8 cellular contexts compared by ENCODE assay signal in genomic region chr9:128786681-128787582, GRCh38. TPM values are rescaled to one million over a fixed set of nuclear protein-coding genes. Genes with fewer than 3 reads are reported as not detected.
DNase-seq lines count a peak whose midpoint lies in the region; ATAC-seq, FAIRE-seq and TF ChIP-seq lines count a peak whose summit lies in the region.

TSS of gene TBC1D13 (plus strand) at chr9:128787253. CDS start at chr9:128787354, 101 bp downstream.

- peak; percentile 79 for TF ChIP-seq POLR2A in GM18951 (IDR thresholded peaks at IDR 0.05; ENCODE audit: extremely low read depth, insufficient read depth, insufficient read length)

- peaks cover 8% of the 10 kb centered on the region for H3K36me3 ChIP-seq in bronchial epithelial cell (ENCODE audit: control insufficient read depth, insufficient read depth, low read length)

- peaks cover 7% of the 10 kb centered on the region for H3K9me3 ChIP-seq in AG04450 (ENCODE audit: control insufficient read depth, insufficient read depth, low read length)

- TF ChIP-seq CTCF in AG04450 (IDR thresholded peaks at IDR 0.05; ENCODE audit: low read depth, low read length) (no peak), activated B cell treated with CpG ODN at 0.5 μM for 24 hours (IDR thresholded peaks at IDR 0.05) (no peak), bronchial epithelial cell (IDR thresholded peaks at IDR 0.05; ENCODE audit: insufficient read depth, low read length, severe bottlenecking) (no peak)

- H3K27me3 Mint-ChIP-seq in activated B cell treated with CpG ODN at 0.5 μM for 24 hours (no peaks in the 10 kb centered on the region), immature natural killer cell (ENCODE audit: low read depth in 3 of 3) (peaks cover 0 to 7% (median 0%) of the 10 kb centered on the region in 3 donors)

- intact Hi-C loops in activated B cell treated with CpG ODN at 0.5 μM for 24 hours (cut with micrococcal nuclease): loop anchor here (1.0 kb wide), 7 partner anchors 15 to 465 kb away; partner anchors contain the start of genes COQ4, DYNC2I2, ENDOG and KYAT1

- no peaks in the 10 kb centered on the region for H3K9me3 Mint-ChIP-seq in activated B cell treated with CpG ODN at 0.5 μM for 24 hours
- H3K9me3 Mint-ChIP-seq in immature natural killer cell: no peaks in the 10 kb centered on the region

- H3K27ac Mint-ChIP-seq in activated B cell treated with CpG ODN at 0.5 μM for 24 hours: peak within 1 kb of the TSS; percentile 85
- peak within 1 kb of the TSS; percentile 80 to 95 (median 94) for H3K27ac Mint-ChIP-seq in immature natural killer cell

- ATAC-seq in HG03175 (IDR thresholded peaks at IDR 0.05; ENCODE audit: unreplicated experiment) (peak; percentile 85), activated B cell treated with CpG ODN at 0.5 μM for 24 hours (ENCODE audit: low read depth) (peak; percentile 95)

- peak within 1 kb of the TSS; percentile 52 for H3K27ac ChIP-seq in AG04450 (ENCODE audit: low read depth, low read length)

- POLR2A ChIA-PET in AG04450 (lab: Yijun Ruan, JAX): no interaction called here
- POLR2A ChIA-PET in activated B cell treated with CpG ODN at 0.5 μM for 24 hours (lab: Charles Lee): interaction anchor here (0.5 to 0.9 kb wide), 3 partner anchors 15 to 198 kb away, joined by 3 to 7 read pairs (median 4); partner anchors contain the start of gene ZER1

- no peak for FAIRE-seq in bronchial epithelial cell (lab: Jason Lieb, UNC)

- H3K36me3 Mint-ChIP-seq in activated B cell treated with CpG ODN at 0.5 μM for 24 hours (ENCODE audit: low read depth) (peaks cover 29% of the 10 kb centered on the region), immature natural killer cell (no peaks in the 10 kb centered on the region)

- peak within 1 kb of the TSS; percentile 94 for H3K4me3 ChIP-seq in AG04450 (ENCODE audit: low read depth, low read length)
- H3K4me3 ChIP-seq in bronchial epithelial cell (ENCODE audit: low read depth, low read length): peak within 1 kb of the TSS; percentile 100

- in situ Hi-C loops in GM18951 (cut with MboI; ENCODE audit: low sequenced_read_pairs, unreplicated experiment): no loop called here

- DNase-seq in AG04450 (ENCODE audit: low read depth, low spot score) (no peak), NCI-H345 treated with DMSO at 0.1 percent for 48 hours (lab: John Stamatoyannopoulos, UW; ENCODE audit: unreplicated experiment) (peak; percentile 61), activated B cell treated with CpG ODN at 0.5 μM for 24 hours (peak; percentile 96), bronchial epithelial cell (ENCODE audit: low read depth) (peak; percentile 29), immature natural killer cell (peak; percentile 91 to 92 (median 92)), smooth muscle cell of the brain vasculature (ENCODE audit: low read depth, low spot score) (peak; percentile 26)

- peaks cover 17% of the 10 kb centered on the region for H3K4me1 Mint-ChIP-seq in activated B cell treated with CpG ODN at 0.5 μM for 24 hours
- peaks cover 21 to 28% of the 10 kb centered on the region in 2 donors for H3K4me1 Mint-ChIP-seq in immature natural killer cell

- CTCF ChIA-PET in AG04450 (lab: Charles Lee): interaction anchor here (2.7 kb wide), 1 partner anchor 85 kb away, joined by 8 read pairs; the partner anchor contains the start of gene PKN3
- CTCF ChIA-PET in activated B cell treated with CpG ODN at 0.5 μM for 24 hours (lab: Charles Lee): interaction anchor here (1.4 kb wide), 1 partner anchor 76 kb away, joined by 4 read pairs; no protein-coding TSS in a partner anchor

- H3K4me3 Mint-ChIP-seq in activated B cell treated with CpG ODN at 0.5 μM for 24 hours (peak within 1 kb of the TSS; percentile 95), immature natural killer cell (peak within 1 kb of the TSS; percentile 87 to 92 (median 90))

- H3K27me3 ChIP-seq in AG04450 (ENCODE audit: control insufficient read depth, insufficient read depth, low read length) (no peaks in the 10 kb centered on the region), bronchial epithelial cell (ENCODE audit: control insufficient read depth, insufficient read depth, low read length) (no peaks in the 10 kb centered on the region)

RNA-seq across cellular contexts. Expression of gene TBC1D13, which starts in this region (rescaled TPM):
- polyA plus RNA-seq in AG04450 (2011; rRNA removed) (25.7 and 27.4 TPM in 2 replicates), immature natural killer cell (10 to 100 TPM; 16.4 to 30.7 (median 19.4) TPM)
- polyA minus RNA-seq in AG04450 (2011; rRNA and poly(A)+ RNA removed): 21.7 and 25.2 TPM in 2 replicates
- total RNA-seq in activated B cell treated with CpG ODN at 0.5 μM for 24 hours (21.5 and 26.4 TPM in 2 replicates), bronchial epithelial cell (11.8 and 12.6 TPM in 2 replicates)
